16 cellular contexts compared by ENCODE assay signal in the genomic region with DNA sequence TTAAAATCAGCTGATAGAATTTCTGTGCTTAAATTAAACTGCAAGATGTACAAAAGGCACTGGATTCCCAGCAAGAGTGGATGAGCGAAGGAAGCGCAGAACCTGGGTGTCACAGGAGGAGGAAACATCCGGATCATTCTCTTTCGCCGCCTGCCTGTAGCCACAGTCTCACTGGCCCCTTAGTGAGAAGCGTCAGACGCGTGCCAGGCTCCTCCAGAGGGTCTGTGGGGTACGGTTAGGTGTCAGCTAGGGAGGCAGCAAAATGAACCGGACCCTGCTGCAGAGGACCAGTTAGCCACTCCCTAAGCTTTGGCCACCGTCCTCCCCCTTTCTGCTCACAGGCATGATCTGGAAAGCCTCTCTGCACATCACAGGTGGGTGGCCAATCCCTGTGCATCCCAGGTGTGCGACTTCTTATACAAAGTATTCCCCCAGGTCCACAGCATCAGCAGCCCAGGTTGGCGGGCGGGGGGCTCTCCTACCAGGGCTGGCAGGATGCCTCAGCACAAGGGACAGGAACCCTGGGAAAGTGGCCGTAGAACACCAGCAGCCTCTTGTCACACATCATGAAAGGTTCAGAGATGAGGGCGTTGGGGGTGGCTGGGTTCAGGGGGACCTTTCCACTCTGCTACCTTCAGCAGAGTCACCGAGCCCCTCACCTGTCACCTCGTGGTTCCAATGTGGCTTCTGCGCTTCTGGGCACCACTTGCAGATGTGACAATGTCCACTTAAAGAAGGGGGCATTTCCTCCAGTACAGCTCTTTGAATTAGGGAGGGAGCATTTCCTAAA.
DNase-seq lines count a peak whose midpoint lies in the region; ATAC-seq, FAIRE-seq and TF ChIP-seq lines count a peak whose summit lies in the region.
"Had no signal": no experiment of that assay in that cellular context is flagged by ENCODE, and none has a peak within 500 bp of the region (broad histone marks: within the 10 kb centered on the region; RNA-seq: fewer than 3 reads in every experiment).

No MANE protein-coding gene starts in this region.

- no peak overlapping the region for H3K14ac ChIP-seq in H1 (ENCODE audit: insufficient read length)

- peaks cover 26% of the 10 kb centered on the region for H3K27me3 Mint-ChIP-seq in activated CD8-positive, alpha-beta memory T cell treated with anti-CD3 and anti-CD28 coated beads, Interleukin-2, amount 10 ng/mL, durations not matched to agents 7 days and 5 days

- H3K4me3 Mint-ChIP-seq in activated CD8-positive, alpha-beta memory T cell treated with anti-CD3 and anti-CD28 coated beads, Interleukin-2, amount 10 ng/mL, durations not matched to agents 7 days and 5 days: no peak overlapping the region
- H3K4me3 Mint-ChIP-seq: CD14-positive monocyte; CD8-positive, alpha-beta T cell had no signal

- POLR2A ChIA-PET in H1 (lab: Charles Lee; ENCODE audit: partially characterized antibody): no interaction called here

- no peak overlapping the region for H2BK5ac ChIP-seq in H1 (ENCODE audit: low read depth, low read length)

- no peak overlapping the region for H2BK120ac ChIP-seq in H1 (replicated peaks; ENCODE audit: low read depth, low read length)

- H3K4me1 ChIP-seq in H1 (replicated peaks in 1 of 4; ENCODE audit: control insufficient read depth in 3 of 4, insufficient read depth in 4 of 4, low read length in 3 of 4) (peaks cover 0 to 4% (median 1%) of the 10 kb centered on the region in 4 experiments; a peak in 3 of 7 replicates), neuron (ENCODE audit: insufficient read depth, low read length) (no peaks in the 10 kb centered on the region), upper lobe of right lung (no peaks in the 10 kb centered on the region)
- H3K4me1 ChIP-seq: HAP-1 had no signal

- no peaks in the 10 kb centered on the region for H4K20me1 ChIP-seq in H1 (replicated peaks in 1 of 2; ENCODE audit: control insufficient read depth in 1 of 2, insufficient read depth in 2 of 2, low read length in 2 of 2)

- no peak overlapping the region for H3K56ac ChIP-seq in H1 (replicated peaks; ENCODE audit: insufficient read length, low read depth, low read length)

- H2BK15ac ChIP-seq in H1 (ENCODE audit: low read length): no peak overlapping the region

- no peaks in the 10 kb centered on the region for H3K27me3 ChIP-seq in H1 (replicated peaks in 1 of 4; ENCODE audit: control insufficient read depth in 3 of 4, extremely low read depth in 1 of 4, insufficient read depth in 3 of 4, low read length in 3 of 4)
- peaks cover 3% of the 10 kb centered on the region for H3K27me3 ChIP-seq in neuron (ENCODE audit: insufficient read depth, low read length)
- no peaks in the 10 kb centered on the region for H3K27me3 ChIP-seq in upper lobe of right lung

- H3K23me2 ChIP-seq in H1 (ENCODE audit: low read depth, low read length): no peaks in the 10 kb centered on the region

- TF ChIP-seq CTCF in H1 (IDR thresholded peaks at IDR 0.05; ENCODE audit: control extremely low read depth in 1 of 3, insufficient read depth in 1 of 3, low read depth in 1 of 3, low read length in 3 of 3): no peak
- no peak for TF ChIP-seq CTCF in upper lobe of right lung (IDR thresholded peaks at IDR 0.05)

- no peak for TF ChIP-seq EP300 in H1 (IDR thresholded peaks at IDR 0.05; ENCODE audit: borderline replicate concordance in 1 of 2, low read depth in 2 of 2, low read length in 2 of 2)

- no peak overlapping the region for H4K5ac ChIP-seq in H1 (ENCODE audit: insufficient read length, low read depth, low read length)

- no peak for TF ChIP-seq POLR2A in H1 (IDR thresholded peaks at IDR 0.05; ENCODE audit: control extremely low read depth in 1 of 2, low read depth in 2 of 2, low read length in 2 of 2)

- H2AK5ac ChIP-seq in H1 (ENCODE audit: low read depth, low read length): no peak overlapping the region

- peak; percentile 31 for DNase-seq in activated CD8-positive, alpha-beta memory T cell treated with anti-CD3 and anti-CD28 coated beads, Interleukin-2, amount 10 ng/mL, durations not matched to agents 7 days and 5 days
- DNase-seq in activated CD8-positive, alpha-beta memory T cell treated with anti-CD3 and anti-CD28 coated beads, Interleukin-2, amount 50 U/mL, for 48 hours: no peak
- DNase-seq in H1 (ENCODE audit: low read depth in 1 of 2, low spot score in 2 of 2): no peak
- peak; percentile 51 for DNase-seq in upper lobe of right lung
- DNase-seq in islet precursor cell: no peak
- DNase-seq in left colon: no peak
- DNase-seq: CD8-positive, alpha-beta T cell; COR-L47; GOT3 had no signal

- CTCF ChIA-PET in activated CD8-positive, alpha-beta memory T cell treated with anti-CD3 and anti-CD28 coated beads, Interleukin-2, amount 10 ng/mL, durations not matched to agents 7 days and 5 days (lab: Charles Lee): interaction anchor here (2.3 kb wide), 1 partner anchor 30 kb away, joined by 10 read pairs; no protein-coding TSS in a partner anchor
- CTCF ChIA-PET in H1 (lab: Charles Lee; ENCODE audit: partially characterized antibody): interaction anchor here (0.6 to 5.1 kb wide), 17 partner anchors 9 to 256 kb away, joined by 3 to 23 read pairs (median 3); a partner anchor contains a TSS

- H3K27ac Mint-ChIP-seq in activated CD8-positive, alpha-beta memory T cell treated with anti-CD3 and anti-CD28 coated beads, Interleukin-2, amount 10 ng/mL, durations not matched to agents 7 days and 5 days: no peak overlapping the region
- H3K27ac Mint-ChIP-seq: CD8-positive, alpha-beta T cell had no signal

- H3K4me3 ChIP-seq in H1 (ENCODE audit: extremely low read depth in 1 of 4, insufficient read depth in 2 of 4, low read depth in 3 of 4, low read length in 4 of 4) (no peak overlapping the region), neuron (ENCODE audit: low read length) (no peak overlapping the region), upper lobe of right lung (no peak overlapping the region)
- H3K4me3 ChIP-seq: HAP-1 had no signal

- no peaks in the 10 kb centered on the region; the same call in 1 of the 2 replicates for H3K79me1 ChIP-seq in H1 (ENCODE audit: low read depth, low read length)

- H3K4me2 ChIP-seq in H1 (ENCODE audit: insufficient read depth in 1 of 2, low read depth in 2 of 2, low read length in 2 of 2): no peak overlapping the region

- no peak overlapping the region for H4K8ac ChIP-seq in H1 (ENCODE audit: extremely low read depth, insufficient read depth, low read length)

- H3K36me3 ChIP-seq in H1 (ENCODE audit: control insufficient read depth in 2 of 4, insufficient read depth in 4 of 4, low read length in 3 of 4) (no peaks in the 10 kb centered on the region), neuron (ENCODE audit: insufficient read depth, low read length) (no peaks in the 10 kb centered on the region), upper lobe of right lung (no peaks in the 10 kb centered on the region)
- H3K36me3 ChIP-seq: HAP-1 had no signal

- FAIRE-seq in H1 (lab: Jason Lieb, UNC): no peak
- FAIRE-seq: D721Med, GM18507 had no signal

- no peak overlapping the region; the same call in 1 of the 2 replicates for H3K18ac ChIP-seq in H1 (ENCODE audit: extremely low read depth, low read length)

- H3K9ac ChIP-seq in H1 (replicated peaks in 1 of 4; ENCODE audit: extremely low read depth in 1 of 4, low read depth in 3 of 4, low read length in 3 of 4): no peak overlapping the region

- no peaks in the 10 kb centered on the region for H3K79me2 ChIP-seq in H1 (ENCODE audit: control insufficient read depth in 1 of 2, insufficient read depth in 2 of 2, low read length in 2 of 2)

- H3K23ac ChIP-seq in H1 (ENCODE audit: insufficient read length): no peak overlapping the region

- no peak overlapping the region for H2BK12ac ChIP-seq in H1 (ENCODE audit: low read depth, low read length)

- no peaks in the 10 kb centered on the region for H3K9me3 ChIP-seq in H1 (ENCODE audit: insufficient read depth in 2 of 2, low read depth in 1 of 2, low read length in 1 of 2)
- H3K9me3 ChIP-seq in neuron (ENCODE audit: low read length): no peaks in the 10 kb centered on the region
- no peaks in the 10 kb centered on the region for H3K9me3 ChIP-seq in upper lobe of right lung
- H3K9me3 ChIP-seq: HAP-1 had no signal

- intact Hi-C loops in upper lobe of right lung (cut with DNase I): no loop called here
- intact Hi-C loops in left colon (cut with DNase I, micrococcal nuclease): no loop called here

- H2AFZ ChIP-seq in H1 (ENCODE audit: low read length) (peak overlapping the region; percentile 12; the same call in 1 of the 2 replicates), neuron (ENCODE audit: low read depth, low read length) (peak overlapping the region; percentile 35)

- no peak overlapping the region for H2BK20ac ChIP-seq in H1 (ENCODE audit: low read length)

- H3K36me3 Mint-ChIP-seq in activated CD8-positive, alpha-beta memory T cell treated with anti-CD3 and anti-CD28 coated beads, Interleukin-2, amount 10 ng/mL, durations not matched to agents 7 days and 5 days: no peaks in the 10 kb centered on the region
- H3K36me3 Mint-ChIP-seq: CD14-positive monocyte; CD8-positive, alpha-beta T cell had no signal

- H3K27ac ChIP-seq in H1 (ENCODE audit: low read depth, low read length) (no peak overlapping the region), upper lobe of right lung (no peak overlapping the region)
- H3K27ac ChIP-seq: 22Rv1 had no signal

- no peak overlapping the region for H4K91ac ChIP-seq in H1 (replicated peaks; ENCODE audit: insufficient read length, low read length)

- TF ChIP-seq RAD21 in H1 (IDR thresholded peaks at IDR 0.05 in 1 of 2, conservative IDR thresholded peaks at IDR 0.05 in 1 of 2; ENCODE audit: low read depth in 2 of 2, low read length in 2 of 2): no peak

- no peak overlapping the region for H3K4ac ChIP-seq in H1 (replicated peaks; ENCODE audit: insufficient read length, low read depth, low read length)

- H3K9me3 Mint-ChIP-seq in activated CD8-positive, alpha-beta memory T cell treated with anti-CD3 and anti-CD28 coated beads, Interleukin-2, amount 10 ng/mL, durations not matched to agents 7 days and 5 days (ENCODE audit: low read depth): no peaks in the 10 kb centered on the region
- H3K9me3 Mint-ChIP-seq: CD8-positive, alpha-beta T cell had no signal

- no peaks in the 10 kb centered on the region for H3K4me1 Mint-ChIP-seq in activated CD8-positive, alpha-beta memory T cell treated with anti-CD3 and anti-CD28 coated beads, Interleukin-2, amount 10 ng/mL, durations not matched to agents 7 days and 5 days
- H3K4me1 Mint-ChIP-seq: CD14-positive monocyte had no signal

- 82% methylated on average over 19 of the region's 19 CpGs; no CpG with 5 or more reads in 1 of the 2 experiments for WGBS in H1 (ENCODE audit: extremely low coverage in 1 of 2, insufficient coverage in 1 of 2, insufficient read length in 1 of 2, insufficient replicate concordance in 2 of 2, low coverage in 1 of 2, low lambda C conversion rate in 2 of 2, missing lambda C conversion rate in 1 of 2), 2 experiments

- no peak for ATAC-seq in activated CD8-positive, alpha-beta memory T cell treated with anti-CD3 and anti-CD28 coated beads, Interleukin-2, amount 10 ng/mL, durations not matched to agents 7 days and 5 days
- ATAC-seq in upper lobe of right lung (peak; percentile 27), HG02973 (IDR thresholded peaks at IDR 0.05; ENCODE audit: unreplicated experiment) (no peak), left colon (no peak)
- ATAC-seq: CD8-positive, alpha-beta T cell had no signal

TF ChIP-seq in H1, 55 proteins besides CTCF, POLR2A, EP300 and RAD21 (continues in another document):
- TF ChIP-seq SIN3A (conservative IDR thresholded peaks at IDR 0.05 in 1 of 2, IDR thresholded peaks at IDR 0.05 in 1 of 2; ENCODE audit: low read depth in 1 of 2, low read length in 2 of 2) (no peak), MAFK (IDR thresholded peaks at IDR 0.05; ENCODE audit: low read depth, low read length) (no peak)

Comparison
In these comparisons a context has a peak if more than half of its experiments do, and no peak if none do; other contexts are left out.
1. DNase-seq: peak in activated CD8-positive, alpha-beta memory T cell treated with anti-CD3 and anti-CD28 coated beads, Interleukin-2, amount 10 ng/mL, durations not matched to agents 7 days and 5 days (single experiment) and upper lobe of right lung (single experiment); none in activated CD8-positive, alpha-beta memory T cell treated with anti-CD3 and anti-CD28 coated beads, Interleukin-2, amount 50 U/mL, for 48 hours (single experiment), H1 (0 of 2), islet precursor cell (single experiment) and left colon (0 of 2).